Comparison of ENCODE assay signal across 13 cellular contexts in the genomic region with DNA sequence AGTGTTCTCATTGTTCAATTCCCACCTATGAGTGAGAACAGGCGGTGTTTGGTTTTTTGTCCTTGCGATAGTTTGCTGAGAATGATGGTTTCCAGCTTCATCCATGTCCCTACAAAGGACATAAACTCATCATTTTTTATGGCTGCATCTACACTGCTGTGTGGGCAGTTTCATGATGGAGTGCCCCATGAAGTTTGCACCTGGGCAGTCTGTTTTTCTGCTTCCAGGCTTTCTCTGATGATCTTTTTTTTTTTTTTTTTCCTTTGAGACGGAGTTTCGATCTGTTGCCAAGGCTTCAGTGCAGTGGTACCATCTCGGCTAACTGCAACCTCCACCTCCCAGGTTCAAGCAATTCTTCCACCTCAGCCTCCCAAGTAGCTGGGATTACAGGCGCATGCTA. TPM values are rescaled to one million over a fixed set of nuclear protein-coding genes. Genes with fewer than 3 reads are reported as not detected.
"Had no signal": no experiment of that assay in that cellular context is flagged by ENCODE, and none has a peak within 500 bp of the region (broad histone marks: within the 10 kb centered on the region; RNA-seq: fewer than 3 reads in every experiment).

No MANE protein-coding gene starts in this region.

RNA-seq across cellular contexts. Expression of a gene that starts 6.2 kb away (rescaled TPM):
- total RNA-seq: chondrocyte, esophagus muscularis mucosa, kidney epithelial cell, left colon, lung microvascular endothelial cell, mucosa of descending colon, myocyte, natural killer cell, neural crest cell, ovary, right cardiac atrium, temporal lobe, upper lobe of right lung had no signal
- polyA plus RNA-seq: ovary, right cardiac atrium had no signal

RNA-seq across cellular contexts. Expression of a gene that starts 14.8 kb away (rescaled TPM):
- total RNA-seq: chondrocyte, lung microvascular endothelial cell, natural killer cell had no signal
